In the genomic region with DNA sequence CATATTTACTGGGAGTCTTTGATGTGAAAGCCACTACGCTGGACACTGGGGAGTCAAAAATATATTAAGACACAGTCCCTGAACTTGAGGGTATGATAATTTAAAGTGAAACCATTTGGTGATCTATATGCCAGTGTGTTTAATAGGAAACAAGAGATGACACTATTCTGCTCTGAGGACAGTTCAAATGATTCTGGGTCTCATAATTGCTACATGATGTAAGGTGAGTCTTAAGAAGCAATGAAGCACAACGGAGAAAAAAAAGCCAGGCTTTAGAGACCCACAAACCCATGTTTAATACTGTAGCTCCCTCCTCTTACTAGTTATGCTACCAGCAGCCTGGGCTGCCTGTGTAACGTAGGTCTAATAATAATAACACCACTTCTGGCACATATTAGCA, we compare ENCODE assay signal across 23 cellular contexts.
"Had no signal": no experiment of that assay in that cellular context is flagged by ENCODE, and none has a peak within 500 bp of the region (broad histone marks: within the 10 kb centered on the region; RNA-seq: fewer than 3 reads in every experiment).

No MANE protein-coding gene starts in this region.

- H3K9me3 ChIP-seq: SK-N-SH had no signal

- DNase-seq: MV-4-11, NCI-H1048, NCI-H1105, NCI-H1417, NCI-H1436 treated with DMSO at 0.1 percent for 48 hours, NCI-H1694, NCI-H187 treated with DMSO at 0.1 percent for 48 hours, NCI-H2029 treated with DMSO at 0.1 percent for 48 hours, NCI-H2171, NCI-H226, NCI-H446, NCI-H510A, NCI-H524 treated with DMSO at 0.1 percent for 48 hours, NCI-H69, NCI-H774, SHP77, SK-N-SH had no signal

- H3K27ac ChIP-seq: HL-60, KMS-11, RWPE1 had no signal

- H3K4me3 ChIP-seq: K562 had no signal

- H3K4me2 ChIP-seq: KMS-11, SK-N-SH had no signal

- FAIRE-seq: HTR-8/SVneo had no signal

- ATAC-seq: K562, Panc1 had no signal

- H3K9ac ChIP-seq: KMS-11, SK-N-SH had no signal
